Comparison of ENCODE assay signal across 16 cellular contexts in genomic region chr15:70284438-70285214, GRCh38.
DNase-seq lines count a peak whose midpoint lies in the region; ATAC-seq and TF ChIP-seq lines count a peak whose summit lies in the region.
"Had no signal": no experiment of that assay in that cellular context is flagged by ENCODE, and none has a peak within 500 bp of the region (broad histone marks: within the 10 kb centered on the region; RNA-seq: fewer than 3 reads in every experiment).

No MANE protein-coding gene starts in this region.

- no peak for TF ChIP-seq CTCF in epithelial cell of proximal tubule (conservative IDR thresholded peaks at IDR 0.05; ENCODE audit: low read depth, low read length)

- no peak overlapping the region for H3K4me3 ChIP-seq in epithelial cell of proximal tubule (ENCODE audit: low read depth, low read length)
- H3K4me3 ChIP-seq: K562 had no signal

- H3K9me3 Mint-ChIP-seq in activated CD8-positive, alpha-beta memory T cell treated with anti-CD3 and anti-CD28 coated beads, Interleukin-2, amount 10 ng/mL, durations not matched to agents 7 days and 5 days (ENCODE audit: low read depth): no peaks in the 10 kb centered on the region
- H3K9me3 Mint-ChIP-seq: immature natural killer cell had no signal

- H3K4me3 Mint-ChIP-seq in activated CD8-positive, alpha-beta memory T cell treated with anti-CD3 and anti-CD28 coated beads, Interleukin-2, amount 10 ng/mL, durations not matched to agents 7 days and 5 days: no peak overlapping the region
- H3K4me3 Mint-ChIP-seq: activated CD4-positive, alpha-beta T cell treated with anti-CD3 and anti-CD28 coated beads, Interleukin-2, amount 10 ng/mL, durations not matched to agents 7 days and 5 days; immature natural killer cell had no signal

- ATAC-seq in activated CD8-positive, alpha-beta memory T cell treated with anti-CD3 and anti-CD28 coated beads, Interleukin-2, amount 10 ng/mL, durations not matched to agents 7 days and 5 days: no peak
- no peak for ATAC-seq in activated CD4-positive, CD25-positive, alpha-beta regulatory T cell treated with anti-CD3 and anti-CD28 coated beads, Interleukin-2, amount 50 U/mL, for 24 hours
- ATAC-seq: K562 had no signal

- H3K4me1 Mint-ChIP-seq in activated CD8-positive, alpha-beta memory T cell treated with anti-CD3 and anti-CD28 coated beads, Interleukin-2, amount 10 ng/mL, durations not matched to agents 7 days and 5 days: peaks cover 18% of the 10 kb centered on the region

- peak; percentile 47 for DNase-seq in activated CD8-positive, alpha-beta memory T cell treated with anti-CD3 and anti-CD28 coated beads for 24 hours
- no peak for DNase-seq in activated CD8-positive, alpha-beta memory T cell treated with anti-CD3 and anti-CD28 coated beads, Interleukin-2, amount 10 ng/mL, durations not matched to agents 7 days and 5 days
- DNase-seq in NCI-H526 treated with DMSO at 0.1 percent for 48 hours (lab: John Stamatoyannopoulos, UW) (peak; percentile 73), epithelial cell of proximal tubule (ENCODE audit: low read depth) (peak; percentile 70), pons (ENCODE audit: low spot score) (peak; percentile 71), AG20443 (ENCODE audit: low spot score) (no peak), NCI-H2081 (lab: John Stamatoyannopoulos, UW) (no peak)
- DNase-seq: ACHN; activated CD4-positive, alpha-beta T cell treated with anti-CD3 and anti-CD28 coated beads, Interleukin-2, amount 10 ng/mL, durations not matched to agents 7 days and 5 days; activated naive CD4-positive, alpha-beta T cell treated with anti-CD3 and anti-CD28 coated beads, Interleukin-2, amount 50 U/mL, for 16 hours; immature natural killer cell; NCI-H524 treated with DMSO at 0.1 percent for 48 hours; stimulated activated CD4-positive, alpha-beta T cell treated with anti-CD3 and anti-CD28 coated beads, Interleukin-12 subunit alpha, Interleukin-12 subunit beta, amount 100 ng/mL, for 4 hours; SW 1271 had no signal

- no peak overlapping the region for H3K27ac Mint-ChIP-seq in activated CD8-positive, alpha-beta memory T cell treated with anti-CD3 and anti-CD28 coated beads, Interleukin-2, amount 10 ng/mL, durations not matched to agents 7 days and 5 days
- H3K27ac Mint-ChIP-seq: activated CD4-positive, alpha-beta T cell treated with anti-CD3 and anti-CD28 coated beads, Interleukin-2, amount 10 ng/mL, durations not matched to agents 7 days and 5 days; immature natural killer cell had no signal

- no peaks in the 10 kb centered on the region for H3K36me3 Mint-ChIP-seq in activated CD8-positive, alpha-beta memory T cell treated with anti-CD3 and anti-CD28 coated beads, Interleukin-2, amount 10 ng/mL, durations not matched to agents 7 days and 5 days
- H3K36me3 Mint-ChIP-seq: immature natural killer cell had no signal

- peaks cover 34% of the 10 kb centered on the region for H3K27me3 Mint-ChIP-seq in activated CD8-positive, alpha-beta memory T cell treated with anti-CD3 and anti-CD28 coated beads, Interleukin-2, amount 10 ng/mL, durations not matched to agents 7 days and 5 days

- CTCF ChIA-PET in activated CD8-positive, alpha-beta memory T cell treated with anti-CD3 and anti-CD28 coated beads, Interleukin-2, amount 10 ng/mL, durations not matched to agents 7 days and 5 days (lab: Charles Lee): interaction anchor here (0.6 kb wide), 1 partner anchor 804 kb away, joined by 3 read pairs; no protein-coding TSS in a partner anchor

Comparison
In these comparisons a context has a peak if more than half of its experiments do, and no peak if none do; other contexts are left out.
1. DNase-seq: peak in activated CD8-positive, alpha-beta memory T cell treated with anti-CD3 and anti-CD28 coated beads for 24 hours (single experiment), NCI-H526 treated with DMSO at 0.1 percent for 48 hours (single experiment), epithelial cell of proximal tubule (single experiment) and pons (single experiment); none in activated CD8-positive, alpha-beta memory T cell treated with anti-CD3 and anti-CD28 coated beads, Interleukin-2, amount 10 ng/mL, durations not matched to agents 7 days and 5 days (single experiment), AG20443 (single experiment) and NCI-H2081 (0 of 2).